In the genomic region with DNA sequence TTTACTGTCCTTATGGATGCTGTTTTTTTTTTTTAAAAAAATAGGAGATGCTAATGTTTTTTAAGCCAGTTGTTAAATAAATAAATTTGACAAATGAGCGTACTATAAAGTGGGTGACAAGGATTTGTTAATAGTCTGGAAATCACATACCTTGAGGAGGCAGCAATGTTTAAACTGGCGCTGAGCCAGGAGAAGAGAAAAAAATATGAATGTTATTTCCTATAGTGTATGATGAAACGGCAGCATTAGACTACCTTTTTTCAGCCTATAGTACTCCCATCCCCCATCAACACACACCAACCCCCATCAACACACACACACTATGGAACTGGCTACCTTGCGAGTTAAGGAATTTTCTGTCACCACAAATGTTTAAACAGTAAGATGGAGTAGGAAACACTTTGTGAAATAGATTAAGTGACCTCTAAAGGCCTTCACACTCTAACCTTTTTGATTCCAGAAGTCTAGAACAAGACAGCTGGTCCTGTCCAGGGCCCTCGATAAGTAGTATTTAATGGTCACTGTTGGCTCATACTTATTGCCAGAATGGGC, we compare ENCODE assay signal across 2 cellular contexts.
TF ChIP-seq lines count a peak whose summit lies in the region.

No MANE protein-coding gene starts in this region.

TF ChIP-seq in HepG2, 621 proteins besides CTCF, POLR2A, EP300 and RAD21 (continues in another document):
- no peak for TF ChIP-seq ATM (IDR thresholded peaks at IDR 0.05; ENCODE audit: borderline replicate concordance)
- TF ChIP-seq ZSCAN29 (CRISPR knock-in tag; conservative IDR thresholded peaks at IDR 0.05), result no peak
- TF ChIP-seq SIX4 (CRISPR knock-in tag; IDR thresholded peaks at IDR 0.05), result no peak
- TF ChIP-seq, protein P1, sequence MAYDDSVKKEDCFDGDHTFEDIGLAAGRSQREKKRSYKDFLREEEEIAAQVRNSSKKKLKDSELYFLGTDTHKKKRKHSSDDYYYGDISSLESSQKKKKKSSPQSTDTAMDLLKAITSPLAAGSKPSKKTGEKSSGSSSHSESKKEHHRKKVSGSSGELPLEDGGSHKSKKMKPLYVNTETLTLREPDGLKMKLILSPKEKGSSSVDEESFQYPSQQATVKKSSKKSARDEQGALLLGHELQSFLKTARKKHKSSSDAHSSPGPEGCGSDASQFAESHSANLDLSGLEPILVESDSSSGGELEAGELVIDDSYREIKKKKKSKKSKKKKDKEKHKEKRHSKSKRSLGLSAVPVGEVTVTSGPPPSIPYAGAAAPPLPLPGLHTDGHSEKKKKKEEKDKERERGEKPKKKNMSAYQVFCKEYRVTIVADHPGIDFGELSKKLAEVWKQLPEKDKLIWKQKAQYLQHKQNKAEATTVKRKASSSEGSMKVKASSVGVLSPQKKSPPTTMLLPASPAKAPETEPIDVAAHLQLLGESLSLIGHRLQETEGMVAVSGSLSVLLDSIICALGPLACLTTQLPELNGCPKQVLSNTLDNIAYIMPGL (CRISPR knock-in tag; IDR thresholded peaks at IDR 0.05; ENCODE audit: borderline replicate concordance in 1 of 2, low read depth in 1 of 2), result no peak
- TF ChIP-seq, protein P2, sequence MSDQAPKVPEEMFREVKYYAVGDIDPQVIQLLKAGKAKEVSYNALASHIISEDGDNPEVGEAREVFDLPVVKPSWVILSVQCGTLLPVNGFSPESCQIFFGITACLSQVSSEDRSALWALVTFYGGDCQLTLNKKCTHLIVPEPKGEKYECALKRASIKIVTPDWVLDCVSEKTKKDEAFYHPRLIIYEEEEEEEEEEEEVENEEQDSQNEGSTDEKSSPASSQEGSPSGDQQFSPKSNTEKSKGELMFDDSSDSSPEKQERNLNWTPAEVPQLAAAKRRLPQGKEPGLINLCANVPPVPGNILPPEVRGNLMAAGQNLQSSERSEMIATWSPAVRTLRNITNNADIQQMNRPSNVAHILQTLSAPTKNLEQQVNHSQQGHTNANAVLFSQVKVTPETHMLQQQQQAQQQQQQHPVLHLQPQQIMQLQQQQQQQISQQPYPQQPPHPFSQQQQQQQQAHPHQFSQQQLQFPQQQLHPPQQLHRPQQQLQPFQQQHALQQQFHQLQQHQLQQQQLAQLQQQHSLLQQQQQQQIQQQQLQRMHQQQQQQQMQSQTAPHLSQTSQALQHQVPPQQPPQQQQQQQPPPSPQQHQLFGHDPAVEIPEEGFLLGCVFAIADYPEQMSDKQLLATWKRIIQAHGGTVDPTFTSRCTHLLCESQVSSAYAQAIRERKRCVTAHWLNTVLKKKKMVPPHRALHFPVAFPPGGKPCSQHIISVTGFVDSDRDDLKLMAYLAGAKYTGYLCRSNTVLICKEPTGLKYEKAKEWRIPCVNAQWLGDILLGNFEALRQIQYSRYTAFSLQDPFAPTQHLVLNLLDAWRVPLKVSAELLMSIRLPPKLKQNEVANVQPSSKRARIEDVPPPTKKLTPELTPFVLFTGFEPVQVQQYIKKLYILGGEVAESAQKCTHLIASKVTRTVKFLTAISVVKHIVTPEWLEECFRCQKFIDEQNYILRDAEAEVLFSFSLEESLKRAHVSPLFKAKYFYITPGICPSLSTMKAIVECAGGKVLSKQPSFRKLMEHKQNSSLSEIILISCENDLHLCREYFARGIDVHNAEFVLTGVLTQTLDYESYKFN (CRISPR knock-in tag; conservative IDR thresholded peaks at IDR 0.05), result no peak
- TF ChIP-seq TEAD3 (CRISPR knock-in tag; optimal IDR thresholded peaks at IDR 0.05; ENCODE audit: borderline replicate concordance), result no peak
- TF ChIP-seq, protein P3, sequence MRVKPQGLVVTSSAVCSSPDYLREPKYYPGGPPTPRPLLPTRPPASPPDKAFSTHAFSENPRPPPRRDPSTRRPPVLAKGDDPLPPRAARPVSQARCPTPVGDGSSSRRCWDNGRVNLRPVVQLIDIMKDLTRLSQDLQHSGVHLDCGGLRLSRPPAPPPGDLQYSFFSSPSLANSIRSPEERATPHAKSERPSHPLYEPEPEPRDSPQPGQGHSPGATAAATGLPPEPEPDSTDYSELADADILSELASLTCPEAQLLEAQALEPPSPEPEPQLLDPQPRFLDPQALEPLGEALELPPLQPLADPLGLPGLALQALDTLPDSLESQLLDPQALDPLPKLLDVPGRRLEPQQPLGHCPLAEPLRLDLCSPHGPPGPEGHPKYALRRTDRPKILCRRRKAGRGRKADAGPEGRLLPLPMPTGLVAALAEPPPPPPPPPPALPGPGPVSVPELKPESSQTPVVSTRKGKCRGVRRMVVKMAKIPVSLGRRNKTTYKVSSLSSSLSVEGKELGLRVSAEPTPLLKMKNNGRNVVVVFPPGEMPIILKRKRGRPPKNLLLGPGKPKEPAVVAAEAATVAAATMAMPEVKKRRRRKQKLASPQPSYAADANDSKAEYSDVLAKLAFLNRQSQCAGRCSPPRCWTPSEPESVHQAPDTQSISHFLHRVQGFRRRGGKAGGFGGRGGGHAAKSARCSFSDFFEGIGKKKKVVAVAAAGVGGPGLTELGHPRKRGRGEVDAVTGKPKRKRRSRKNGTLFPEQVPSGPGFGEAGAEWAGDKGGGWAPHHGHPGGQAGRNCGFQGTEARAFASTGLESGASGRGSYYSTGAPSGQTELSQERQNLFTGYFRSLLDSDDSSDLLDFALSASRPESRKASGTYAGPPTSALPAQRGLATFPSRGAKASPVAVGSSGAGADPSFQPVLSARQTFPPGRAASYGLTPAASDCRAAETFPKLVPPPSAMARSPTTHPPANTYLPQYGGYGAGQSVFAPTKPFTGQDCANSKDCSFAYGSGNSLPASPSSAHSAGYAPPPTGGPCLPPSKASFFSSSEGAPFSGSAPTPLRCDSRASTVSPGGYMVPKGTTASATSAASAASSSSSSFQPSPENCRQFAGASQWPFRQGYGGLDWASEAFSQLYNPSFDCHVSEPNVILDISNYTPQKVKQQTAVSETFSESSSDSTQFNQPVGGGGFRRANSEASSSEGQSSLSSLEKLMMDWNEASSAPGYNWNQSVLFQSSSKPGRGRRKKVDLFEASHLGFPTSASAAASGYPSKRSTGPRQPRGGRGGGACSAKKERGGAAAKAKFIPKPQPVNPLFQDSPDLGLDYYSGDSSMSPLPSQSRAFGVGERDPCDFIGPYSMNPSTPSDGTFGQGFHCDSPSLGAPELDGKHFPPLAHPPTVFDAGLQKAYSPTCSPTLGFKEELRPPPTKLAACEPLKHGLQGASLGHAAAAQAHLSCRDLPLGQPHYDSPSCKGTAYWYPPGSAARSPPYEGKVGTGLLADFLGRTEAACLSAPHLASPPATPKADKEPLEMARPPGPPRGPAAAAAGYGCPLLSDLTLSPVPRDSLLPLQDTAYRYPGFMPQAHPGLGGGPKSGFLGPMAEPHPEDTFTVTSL (CRISPR knock-in tag; IDR thresholded peaks at IDR 0.05; ENCODE audit: borderline replicate concordance), result no peak
- TF ChIP-seq REPIN1 (CRISPR knock-in tag; IDR thresholded peaks at IDR 0.05; ENCODE audit: borderline replicate concordance, low read depth), result no peak
- TF ChIP-seq POLR2G (IDR thresholded peaks at IDR 0.05; ENCODE audit: low read depth, low read length), result no peak
- TF ChIP-seq DRAP1 (CRISPR knock-in tag; IDR thresholded peaks at IDR 0.05), result no peak

TF ChIP-seq in endothelial cell of umbilical vein, 7 proteins besides CTCF, POLR2A, EP300 and RAD21:
- TF ChIP-seq EZH2 (IDR thresholded peaks at IDR 0.05; ENCODE audit: borderline replicate concordance, low read depth, low read length, severe bottlenecking) (no peak), JUN (IDR thresholded peaks at IDR 0.05; ENCODE audit: borderline replicate concordance, insufficient read depth, insufficient read length, low read depth) (no peak), MAX (IDR thresholded peaks at IDR 0.05; ENCODE audit: insufficient read depth, insufficient read length) (no peak), MYC (IDR thresholded peaks at IDR 0.05; ENCODE audit: low read depth, low read length) (no peak), GATA2 (IDR thresholded peaks at IDR 0.05; ENCODE audit: insufficient read depth, insufficient read length, low read depth, low read length) (no peak), POLR2AphosphoS5 (IDR thresholded peaks at IDR 0.05; ENCODE audit: insufficient read depth, low read depth, low read length) (no peak), FOS (IDR thresholded peaks at IDR 0.05; ENCODE audit: borderline replicate concordance, insufficient read depth, low read length) (no peak)
